Comparison of ENCODE assay signal across 13 cellular contexts in genomic region chr7:155797262-155798250, GRCh38. TPM values are rescaled to one million over a fixed set of nuclear protein-coding genes. Genes with fewer than 3 reads are reported as not detected.
DNase-seq lines count a peak whose midpoint lies in the region; ATAC-seq and TF ChIP-seq lines count a peak whose summit lies in the region.
"Had no signal": no experiment of that assay in that cellular context is flagged by ENCODE, and none has a peak within 500 bp of the region (broad histone marks: within the 10 kb centered on the region; RNA-seq: fewer than 3 reads in every experiment).

No MANE protein-coding gene starts in this region.

- H3K4me1 ChIP-seq in OCI-LY7 (ENCODE audit: insufficient read depth, low read length, poor library complexity, severe bottlenecking): no peaks in the 10 kb centered on the region
- H3K4me1 ChIP-seq: SJCRH30 had no signal

- DNase-seq in activated CD4-positive, alpha-beta T cell treated with anti-CD3 and anti-CD28 coated beads for 36 hours: no peak
- DNase-seq in activated CD4-positive, alpha-beta T cell treated with anti-CD3 and anti-CD28 coated beads, Interleukin-2, amount 50 U/mL, for 4 hours: no peak
- DNase-seq in OCI-LY7 (ENCODE audit: low spot score): no peak
- peak; percentile 26 for DNase-seq in left ventricle myocardium superior
- no peak for DNase-seq in stimulated activated naive CD8-positive, alpha-beta T cell treated with anti-CD3 and anti-CD28 coated beads, Interleukin-15, amount 100 ng/mL, for 72 hours
- no peak for DNase-seq in NCI-H69 (lab: John Stamatoyannopoulos, UW)
- no peak for DNase-seq in germinal center (ENCODE audit: low spot score)
- DNase-seq in DMS114 treated with DMSO at 0.1 percent for 48 hours (lab: John Stamatoyannopoulos, UW; ENCODE audit: unreplicated experiment): no peak
- DNase-seq: mammary epithelial cell had no signal

- H3K4me1 Mint-ChIP-seq in activated CD4-positive, alpha-beta T cell treated with anti-CD3 and anti-CD28 coated beads for 36 hours: no peaks in the 10 kb centered on the region
- H3K4me1 Mint-ChIP-seq in stimulated activated naive CD8-positive, alpha-beta T cell treated with anti-CD3 and anti-CD28 coated beads, Interleukin-15, amount 100 ng/mL, for 72 hours: peaks cover 7% of the 10 kb centered on the region

- H4K20me1 ChIP-seq in OCI-LY7 (ENCODE audit: insufficient read depth, low read length): no peaks in the 10 kb centered on the region

- H3K4me2 ChIP-seq in OCI-LY7 (ENCODE audit: low read length): no peak overlapping the region

- no peaks in the 10 kb centered on the region for H3K9me2 ChIP-seq in OCI-LY7 (ENCODE audit: insufficient read depth, low read length)

- no peaks in the 10 kb centered on the region for H3K9me3 Mint-ChIP-seq in activated CD4-positive, alpha-beta T cell treated with anti-CD3 and anti-CD28 coated beads for 36 hours (ENCODE audit: low read depth)
- H3K9me3 Mint-ChIP-seq in stimulated activated naive CD8-positive, alpha-beta T cell treated with anti-CD3 and anti-CD28 coated beads, Interleukin-15, amount 100 ng/mL, for 72 hours: no peaks in the 10 kb centered on the region

- peak; percentile 14 for ATAC-seq in activated CD4-positive, alpha-beta T cell treated with anti-CD3 and anti-CD28 coated beads for 36 hours
- peak; percentile 33 for ATAC-seq in left ventricle myocardium superior
- ATAC-seq in stimulated activated naive CD8-positive, alpha-beta T cell treated with anti-CD3 and anti-CD28 coated beads, Interleukin-15, amount 100 ng/mL, for 72 hours: peak; percentile 60

- H3K27ac Mint-ChIP-seq in activated CD4-positive, alpha-beta T cell treated with anti-CD3 and anti-CD28 coated beads for 36 hours: no peak overlapping the region
- H3K27ac Mint-ChIP-seq in stimulated activated naive CD8-positive, alpha-beta T cell treated with anti-CD3 and anti-CD28 coated beads, Interleukin-15, amount 100 ng/mL, for 72 hours: no peak overlapping the region

- CTCF ChIA-PET in activated CD4-positive, alpha-beta T cell treated with anti-CD3 and anti-CD28 coated beads for 36 hours (lab: Charles Lee): interaction anchor here (0.7 to 1.6 kb wide), 2 partner anchors 199 to 888 kb away, joined by 3 read pairs; no protein-coding TSS in a partner anchor
- CTCF ChIA-PET in OCI-LY7 (lab: Charles Lee; ENCODE audit: unreplicated experiment): interaction anchor here (0.5 kb wide), 1 partner anchor 975 kb away, joined by 3 read pairs; no protein-coding TSS in a partner anchor

- peak; percentile 47 for TF ChIP-seq CTCF in OCI-LY7 (conservative IDR thresholded peaks at IDR 0.05; ENCODE audit: low read length)

- no peak overlapping the region for H3K4me3 ChIP-seq in OCI-LY7 (ENCODE audit: low read depth, low read length, poor library complexity, severe bottlenecking)
- H3K4me3 ChIP-seq: SJCRH30, thyroid gland had no signal

- no peak overlapping the region for H2AFZ ChIP-seq in OCI-LY7 (ENCODE audit: low read length)

- no TSS peak for BruUV-seq in OCI-LY7 (replicated peaks; lab: Mats Ljungman, UMichigan)

- no peak overlapping the region for H3K4me3 Mint-ChIP-seq in activated CD4-positive, alpha-beta T cell treated with anti-CD3 and anti-CD28 coated beads for 36 hours
- no peak overlapping the region for H3K4me3 Mint-ChIP-seq in stimulated activated naive CD8-positive, alpha-beta T cell treated with anti-CD3 and anti-CD28 coated beads, Interleukin-15, amount 100 ng/mL, for 72 hours

- intact Hi-C loops in activated CD4-positive, alpha-beta T cell treated with anti-CD3 and anti-CD28 coated beads for 36 hours (cut with DNase I, micrococcal nuclease): loop anchor here (1.0 to 5.0 kb wide), 2 partner anchors 675 to 1019 kb away; no protein-coding TSS in a partner anchor
- intact Hi-C loops in OCI-LY7 (cut with micrococcal nuclease; ENCODE audit: unreplicated experiment): loop anchor here (5.0 to 10.0 kb wide), 2 partner anchors 675 to 1027 kb away; no protein-coding TSS in a partner anchor
- intact Hi-C loops in left ventricle myocardium superior (cut with micrococcal nuclease): no loop called here

- POLR2A ChIA-PET in activated CD4-positive, alpha-beta T cell treated with anti-CD3 and anti-CD28 coated beads for 36 hours (lab: Charles Lee): interaction anchor here (0.6 kb wide), 1 partner anchor 1616 kb away, joined by 3 read pairs; no protein-coding TSS in a partner anchor
- POLR2A ChIA-PET in OCI-LY7 (lab: Charles Lee): interaction anchor here (0.6 kb wide), 1 partner anchor 116 kb away, joined by 4 read pairs; no protein-coding TSS in a partner anchor

- no peaks in the 10 kb centered on the region for H3K36me3 ChIP-seq in OCI-LY7 (ENCODE audit: insufficient read depth, low read length)
- H3K36me3 ChIP-seq: SJCRH30, thyroid gland had no signal

- H3K27ac ChIP-seq in OCI-LY7 (ENCODE audit: low read depth, low read length, poor library complexity, severe bottlenecking): no peak overlapping the region
- H3K27ac ChIP-seq: SJCRH30, thyroid gland had no signal

- H3K9me3 ChIP-seq in OCI-LY7 (ENCODE audit: low read length): no peaks in the 10 kb centered on the region
- H3K9me3 ChIP-seq: SJCRH30, thyroid gland had no signal

- H3K27me3 Mint-ChIP-seq in activated CD4-positive, alpha-beta T cell treated with anti-CD3 and anti-CD28 coated beads for 36 hours: peaks cover 31% of the 10 kb centered on the region
- H3K27me3 Mint-ChIP-seq in stimulated activated naive CD8-positive, alpha-beta T cell treated with anti-CD3 and anti-CD28 coated beads, Interleukin-15, amount 100 ng/mL, for 72 hours: peaks cover 46% of the 10 kb centered on the region

- H3K79me2 ChIP-seq in OCI-LY7 (ENCODE audit: insufficient read depth, low read depth, low read length): no peaks in the 10 kb centered on the region

- no peaks in the 10 kb centered on the region for H3K36me3 Mint-ChIP-seq in activated CD4-positive, alpha-beta T cell treated with anti-CD3 and anti-CD28 coated beads for 36 hours (ENCODE audit: low read depth)

RNA-seq across cellular contexts. Expression of gene SHH, which starts 14.7 kb away (rescaled TPM):
- not detected for total RNA-seq in activated CD4-positive, alpha-beta T cell treated with anti-CD3 and anti-CD28 coated beads for 36 hours
- total RNA-seq in OCI-LY7 (2014; rRNA removed; shearing (Covaris generic)): not detected in 2 replicates
- total RNA-seq in OCI-LY7 (2022): not detected in 2 replicates
- not detected for total RNA-seq in left ventricle myocardium superior
- total RNA-seq: LHCN-M2, mammary epithelial cell, omental fat pad, SJCRH30, thyroid gland had no signal
